Comparison of ENCODE assay signal across 15 cellular contexts in the genomic region with DNA sequence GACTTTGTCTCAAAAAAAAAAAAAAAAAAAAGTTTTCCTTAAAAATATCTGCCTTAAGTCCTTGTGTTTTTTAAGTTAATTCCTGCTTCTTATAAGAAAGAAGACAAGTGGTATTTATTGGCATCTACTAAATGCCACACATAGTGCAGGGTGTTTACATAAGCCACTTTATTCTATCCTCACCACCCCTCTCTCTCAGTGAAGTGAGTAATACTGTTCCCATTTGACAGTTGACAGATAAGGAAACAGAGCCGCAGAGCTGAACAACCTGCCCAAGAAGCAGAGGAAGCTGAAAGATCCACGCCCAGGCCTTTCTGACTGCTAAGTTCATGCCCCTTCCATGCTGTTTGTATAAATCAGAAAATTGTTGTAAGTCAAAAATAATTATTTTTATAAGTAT. TPM values are rescaled to one million over a fixed set of nuclear protein-coding genes. Genes with fewer than 3 reads are reported as not detected.
DNase-seq lines count a peak whose midpoint lies in the region; ATAC-seq and TF ChIP-seq lines count a peak whose summit lies in the region.
"Had no signal": no experiment of that assay in that cellular context is flagged by ENCODE, and none has a peak within 500 bp of the region (broad histone marks: within the 10 kb centered on the region; RNA-seq: fewer than 3 reads in every experiment).

No MANE protein-coding gene starts in this region.

- H3K4me3 Mint-ChIP-seq in T-helper 17 cell, result peak overlapping the region; percentile 22
- H3K4me3 Mint-ChIP-seq in stimulated activated effector memory CD8-positive, alpha-beta T cell treated with anti-CD3 and anti-CD28 coated beads, Interleukin-12 subunit alpha, Interleukin-12 subunit beta, amount 100 ng/mL, for 72 hours, result no peak overlapping the region
- H3K4me3 Mint-ChIP-seq: dendritic cell treated with granulocyte-macrophage colony-stimulating factor and Interleukin-4, amounts not matched to agents 40 ng/mL and 50 ng/mL, for 4 days; natural killer cell treated with Interleukin-12 subunit alpha and Interleukin-12 subunit beta and Interleukin-15 and Interleukin-18, amount 100 ng/mL, for 72 hours had no signal

- no peak for DNase-seq in activated CD4-positive, CD25-positive, alpha-beta regulatory T cell treated with anti-CD3 and anti-CD28 coated beads, Interleukin-2, amount 50 U/mL, for 72 hours
- DNase-seq in T-helper 17 cell, result no peak
- peak; percentile 12 for DNase-seq in fibroblast of the aortic adventitia (ENCODE audit: low read depth)
- DNase-seq in stimulated activated effector memory CD8-positive, alpha-beta T cell treated with anti-CD3 and anti-CD28 coated beads, Interleukin-12 subunit alpha, Interleukin-12 subunit beta, amount 100 ng/mL, for 72 hours (ENCODE audit: low spot score in 2 of 2), result no peak
- DNase-seq in effector memory CD4-positive, alpha-beta T cell, result no peak
- DNase-seq in GM13977 (ENCODE audit: low spot score), result no peak
- no peak for DNase-seq in NCI-H524 treated with DMSO at 0.1 percent for 48 hours (lab: John Stamatoyannopoulos, UW)
- DNase-seq: activated effector memory CD4-positive, alpha-beta T cell treated with anti-CD3 and anti-CD28 coated beads, Interleukin-2, amount 50 U/mL, for 16 hours; stimulated activated CD4-positive, alpha-beta T cell treated with anti-CD3 and anti-CD28 coated beads, Interleukin-15, amount 100 ng/mL, for 24 hours; stimulated activated naive CD4-positive, alpha-beta T cell; T1000 had no signal

- H3K4me1 Mint-ChIP-seq in T-helper 17 cell, result peaks cover 21% of the 10 kb centered on the region
- peaks cover 9% of the 10 kb centered on the region for H3K4me1 Mint-ChIP-seq in stimulated activated effector memory CD8-positive, alpha-beta T cell treated with anti-CD3 and anti-CD28 coated beads, Interleukin-12 subunit alpha, Interleukin-12 subunit beta, amount 100 ng/mL, for 72 hours

- peak overlapping the region; percentile 51 for H3K27ac Mint-ChIP-seq in T-helper 17 cell
- H3K27ac Mint-ChIP-seq in stimulated activated effector memory CD8-positive, alpha-beta T cell treated with anti-CD3 and anti-CD28 coated beads, Interleukin-12 subunit alpha, Interleukin-12 subunit beta, amount 100 ng/mL, for 72 hours, result no peak overlapping the region
- H3K27ac Mint-ChIP-seq: dendritic cell treated with granulocyte-macrophage colony-stimulating factor and Interleukin-4, amounts not matched to agents 40 ng/mL and 50 ng/mL, for 4 days; natural killer cell treated with Interleukin-12 subunit alpha and Interleukin-12 subunit beta and Interleukin-15 and Interleukin-18, amount 100 ng/mL, for 72 hours had no signal

- H3K4me3 ChIP-seq in fibroblast of the aortic adventitia (ENCODE audit: low read depth, low read length), result no peak overlapping the region
- H3K4me3 ChIP-seq in effector memory CD4-positive, alpha-beta T cell (ENCODE audit: insufficient read depth, low read depth, low read length, poor library complexity, severe bottlenecking), result no peak overlapping the region

- no peaks in the 10 kb centered on the region for H3K27me3 ChIP-seq in effector memory CD4-positive, alpha-beta T cell (replicated peaks; ENCODE audit: control insufficient read depth, insufficient read depth, low read length, poor library complexity, severe bottlenecking)

- H3K4me1 ChIP-seq in effector memory CD4-positive, alpha-beta T cell (ENCODE audit: control insufficient read depth, insufficient read depth, low read length, poor library complexity, severe bottlenecking), result no peaks in the 10 kb centered on the region

- H3K27me3 Mint-ChIP-seq in T-helper 17 cell, result no peaks in the 10 kb centered on the region
- H3K27me3 Mint-ChIP-seq: dendritic cell treated with granulocyte-macrophage colony-stimulating factor and Interleukin-4, amounts not matched to agents 40 ng/mL and 50 ng/mL, for 4 days had no signal

- no peaks in the 10 kb centered on the region for H3K9me3 ChIP-seq in T-helper 17 cell (ENCODE audit: control insufficient read depth, low read length, poor library complexity, severe bottlenecking)
- no peaks in the 10 kb centered on the region for H3K9me3 ChIP-seq in effector memory CD4-positive, alpha-beta T cell (ENCODE audit: control insufficient read depth, low read length)

- ATAC-seq in activated CD4-positive, CD25-positive, alpha-beta regulatory T cell treated with anti-CD3 and anti-CD28 coated beads, Interleukin-2, amount 50 U/mL, for 24 hours, result peak; percentile 46 to 73
- ATAC-seq in T-helper 17 cell, result no peak
- ATAC-seq in stimulated activated effector memory CD8-positive, alpha-beta T cell treated with anti-CD3 and anti-CD28 coated beads, Interleukin-12 subunit alpha, Interleukin-12 subunit beta, amount 100 ng/mL, for 72 hours, result peak; percentile 88

- H3K36me3 Mint-ChIP-seq in T-helper 17 cell (ENCODE audit: low read depth), result no peaks in the 10 kb centered on the region
- H3K36me3 Mint-ChIP-seq in stimulated activated effector memory CD8-positive, alpha-beta T cell treated with anti-CD3 and anti-CD28 coated beads, Interleukin-12 subunit alpha, Interleukin-12 subunit beta, amount 100 ng/mL, for 72 hours, result no peaks in the 10 kb centered on the region
- H3K36me3 Mint-ChIP-seq: natural killer cell treated with Interleukin-12 subunit alpha and Interleukin-12 subunit beta and Interleukin-15 and Interleukin-18, amount 100 ng/mL, for 72 hours had no signal

- H3K36me3 ChIP-seq in effector memory CD4-positive, alpha-beta T cell (ENCODE audit: control insufficient read depth, insufficient read depth, low read length), result no peaks in the 10 kb centered on the region

- in situ Hi-C loops in GM13977 (cut with MboI; ENCODE audit: low pct_unique_long_range_greater_than_20kb, low sequenced_read_pairs, unreplicated experiment), result no loop called here

- H3K9me3 Mint-ChIP-seq in stimulated activated effector memory CD8-positive, alpha-beta T cell treated with anti-CD3 and anti-CD28 coated beads, Interleukin-12 subunit alpha, Interleukin-12 subunit beta, amount 100 ng/mL, for 72 hours, result no peaks in the 10 kb centered on the region
- H3K9me3 Mint-ChIP-seq: dendritic cell treated with granulocyte-macrophage colony-stimulating factor and Interleukin-4, amounts not matched to agents 40 ng/mL and 50 ng/mL, for 4 days; natural killer cell treated with Interleukin-12 subunit alpha and Interleukin-12 subunit beta and Interleukin-15 and Interleukin-18, amount 100 ng/mL, for 72 hours had no signal

- H3K27ac ChIP-seq in effector memory CD4-positive, alpha-beta T cell (ENCODE audit: insufficient read depth, low read length, poor library complexity, severe bottlenecking), result no peak overlapping the region
- H3K27ac ChIP-seq: 22Rv1 had no signal

- no peak for TF ChIP-seq CTCF in fibroblast of the aortic adventitia (IDR thresholded peaks at IDR 0.05; ENCODE audit: insufficient read depth, low read length)
- no peak for TF ChIP-seq CTCF in GM13977 (IDR thresholded peaks at IDR 0.05; ENCODE audit: extremely low read depth, insufficient read depth, missing control alignments)

RNA-seq across cellular contexts. Expression of a gene that starts 54.1 kb away (rescaled TPM):
- 100 to 1,000 TPM; 141 to 184 TPM for total RNA-seq in T-helper 17 cell
- 14.4 and 36.1 TPM in 2 replicates for total RNA-seq in fibroblast of the aortic adventitia (ENCODE audit: low replicate concordance)
